8 cellular contexts compared by ENCODE assay signal in the genomic region with DNA sequence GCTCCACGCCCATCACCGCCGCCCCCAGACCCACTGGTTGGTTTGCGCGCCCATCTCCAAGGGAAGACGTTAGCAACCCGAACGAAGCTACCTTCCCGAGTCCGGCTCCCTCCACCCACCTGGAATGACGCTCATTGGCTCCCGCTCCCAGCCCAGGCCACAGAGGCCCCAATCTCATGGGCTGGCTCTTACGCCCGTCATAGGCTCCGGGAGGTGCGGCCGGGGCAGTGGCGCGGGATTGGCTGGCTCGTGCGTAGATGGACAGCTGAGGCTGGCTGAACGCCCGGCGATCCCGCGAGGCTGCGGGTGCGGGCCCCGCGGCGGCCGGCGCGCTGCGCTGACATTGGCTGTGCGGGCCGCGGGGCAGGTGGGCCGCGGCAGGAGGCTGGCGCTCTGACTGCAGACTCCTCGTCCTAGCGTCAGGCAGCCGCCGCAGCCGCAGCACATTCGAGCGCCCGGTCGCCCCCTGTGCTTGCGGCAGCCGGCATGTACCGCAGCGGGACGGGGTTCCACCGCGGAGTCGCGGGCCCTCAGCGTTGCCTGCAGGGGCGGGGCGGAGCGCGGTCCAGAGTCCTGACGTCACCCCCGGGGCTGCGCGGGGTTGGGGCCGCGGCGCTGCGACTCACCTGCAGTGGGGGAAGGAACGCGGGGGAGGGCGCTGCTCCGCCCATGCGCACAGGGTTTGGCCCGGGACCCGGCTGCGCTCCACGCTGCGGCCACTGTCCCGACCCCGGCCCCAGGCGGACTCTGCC. TPM values are rescaled to one million over a fixed set of nuclear protein-coding genes. Genes with fewer than 3 reads are reported as not detected.
A peak's percentile ranks its signal among the peaks of the same experiment; 100 is the strongest.
DNase-seq lines count a peak whose midpoint lies in the region; ATAC-seq and TF ChIP-seq lines count a peak whose summit lies in the region.

No MANE protein-coding gene starts in this region.

- H3K4me1 ChIP-seq in gastrocnemius medialis, result peaks cover 0 to 10% of the 10 kb centered on the region in 2 donors

- in situ Hi-C loops in gastrocnemius medialis (cut with MboI; ENCODE audit: low sequenced_read_pairs in 4 of 4), result loop anchor here in 1 of 4 donors (25.0 kb wide), 1 partner anchor 219 kb away; no protein-coding TSS in a partner anchor

- DNase-seq in NCI-H2029 treated with DMSO at 0.1 percent for 48 hours (lab: John Stamatoyannopoulos, UW) (peak; percentile 67), UCSD-AML1 (lab: John Stamatoyannopoulos, UW; ENCODE audit: unreplicated experiment) (peak; percentile 94), brain pericyte (ENCODE audit: low read depth, low spot score) (peak; percentile 100), gastrocnemius medialis (peak; percentile 94 to 95)
- DNase-seq in NK-92 treated with Interleukin-12 subunit alpha and Interleukin-12 subunit beta, amount 100 ng/mL, for 24 hours (lab: John Stamatoyannopoulos, UW), result no peak

- H3K36me3 ChIP-seq in gastrocnemius medialis, result no peaks in the 10 kb centered on the region

- intact Hi-C loops in gastrocnemius medialis (cut with DNase I; ENCODE audit: low total_unique reads), result loop anchor here (10.0 kb wide), 1 partner anchor 196 kb away; the partner anchor contains the start of gene NDEL1

- ATAC-seq in GM18502 (IDR thresholded peaks at IDR 0.05; ENCODE audit: poor library complexity, unreplicated experiment) (peak; percentile 96), HG03025 (IDR thresholded peaks at IDR 0.05; ENCODE audit: low FRiP score, unreplicated experiment) (peak; percentile 95), gastrocnemius medialis (peak; percentile 97 to 98)

- H3K27me3 ChIP-seq in gastrocnemius medialis, result peaks cover 0 to 6% (median 0%) of the 10 kb centered on the region in 3 donors

- peak; percentile 9 to 13 for TF ChIP-seq POLR2A in gastrocnemius medialis (IDR thresholded peaks at IDR 0.05)

- TF ChIP-seq CTCF in gastrocnemius medialis (IDR thresholded peaks at IDR 0.05 in 4 of 5, conservative IDR thresholded peaks at IDR 0.05 in 1 of 5), result peak in 2 of 5 experiments; percentile 18 to 21

- peak overlapping the region; percentile 71 to 80 (median 74) for H3K27ac ChIP-seq in gastrocnemius medialis

- H3K4me3 ChIP-seq in iPS-11a (ENCODE audit: low read depth, low read length) (peak overlapping the region; percentile 71), gastrocnemius medialis (peak overlapping the region; percentile 80 to 96 (median 92))

- H3K9me3 ChIP-seq in gastrocnemius medialis, result no peaks in the 10 kb centered on the region

RNA-seq across cellular contexts. Expression of gene MYH10, which starts 0.5 kb away (rescaled TPM):
- total RNA-seq in gastrocnemius medialis, result 10 to 100 TPM in 1 of 4 donors, 1 to 10 TPM in 3; 2.5 to 10.6 (median 4.1) TPM
